ENCODE assay signal across 1 cellular context in the genomic region with DNA sequence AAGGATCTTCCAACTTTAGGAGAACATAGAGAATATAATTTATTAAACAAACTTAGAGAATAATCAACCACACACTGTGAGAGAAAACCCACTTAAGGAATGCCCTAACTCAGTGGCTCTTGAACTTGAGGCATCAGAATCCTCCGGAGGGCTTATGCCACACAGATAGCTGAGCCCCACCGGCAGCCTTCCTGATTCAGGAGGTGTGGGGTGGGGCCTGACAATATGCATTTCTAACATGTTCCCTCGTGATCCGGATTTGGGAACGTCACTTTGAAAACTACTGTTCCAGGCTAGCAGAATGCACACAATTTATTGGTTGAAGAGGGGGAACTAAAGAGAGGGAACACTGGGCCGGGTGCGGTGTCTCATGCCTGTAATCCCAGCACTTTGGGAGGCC.
TF ChIP-seq lines count a peak whose summit lies in the region.

No MANE protein-coding gene starts in this region.

TF ChIP-seq in HEK293T, 16 proteins besides CTCF, POLR2A, EP300 and RAD21:
- no peak for TF ChIP-seq L3MBTL2 (conservative IDR thresholded peaks at IDR 0.05)
- no peak for TF ChIP-seq ELF4 (IDR thresholded peaks at IDR 0.05)
- TF ChIP-seq CTBP1 (IDR thresholded peaks at IDR 0.05; ENCODE audit: borderline replicate concordance), result no peak
- no peak for TF ChIP-seq NFRKB (IDR thresholded peaks at IDR 0.05)
- TF ChIP-seq LEF1 (IDR thresholded peaks at IDR 0.05; ENCODE audit: borderline replicate concordance), result no peak
- no peak for TF ChIP-seq ARNT (IDR thresholded peaks at IDR 0.05)
- TF ChIP-seq SUZ12 (IDR thresholded peaks at IDR 0.05), result no peak
- TF ChIP-seq BHLHE40 (IDR thresholded peaks at IDR 0.05; ENCODE audit: borderline replicate concordance), result no peak
- TF ChIP-seq FOXM1 (IDR thresholded peaks at IDR 0.05; ENCODE audit: borderline replicate concordance), result no peak
- TF ChIP-seq FOXA1 (IDR thresholded peaks at IDR 0.05), result no peak
- TF ChIP-seq, protein P1, sequence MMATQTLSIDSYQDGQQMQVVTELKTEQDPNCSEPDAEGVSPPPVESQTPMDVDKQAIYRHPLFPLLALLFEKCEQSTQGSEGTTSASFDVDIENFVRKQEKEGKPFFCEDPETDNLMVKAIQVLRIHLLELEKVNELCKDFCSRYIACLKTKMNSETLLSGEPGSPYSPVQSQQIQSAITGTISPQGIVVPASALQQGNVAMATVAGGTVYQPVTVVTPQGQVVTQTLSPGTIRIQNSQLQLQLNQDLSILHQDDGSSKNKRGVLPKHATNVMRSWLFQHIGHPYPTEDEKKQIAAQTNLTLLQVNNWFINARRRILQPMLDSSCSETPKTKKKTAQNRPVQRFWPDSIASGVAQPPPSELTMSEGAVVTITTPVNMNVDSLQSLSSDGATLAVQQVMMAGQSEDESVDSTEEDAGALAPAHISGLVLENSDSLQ (IDR thresholded peaks at IDR 0.05), result no peak
- TF ChIP-seq FOXK2 (IDR thresholded peaks at IDR 0.05), result no peak
- TF ChIP-seq TARDBP (IDR thresholded peaks at IDR 0.05), result no peak
- TF ChIP-seq HDGF (IDR thresholded peaks at IDR 0.05; ENCODE audit: borderline replicate concordance), result no peak
- no peak for TF ChIP-seq SP1 (IDR thresholded peaks at IDR 0.05)
- no peak for TF ChIP-seq ZNF384 (IDR thresholded peaks at IDR 0.05)
TF ChIP-seq in HEK293T: peak in this region for 0.
